ENCODE assay signal across 8 cellular contexts in the genomic region with DNA sequence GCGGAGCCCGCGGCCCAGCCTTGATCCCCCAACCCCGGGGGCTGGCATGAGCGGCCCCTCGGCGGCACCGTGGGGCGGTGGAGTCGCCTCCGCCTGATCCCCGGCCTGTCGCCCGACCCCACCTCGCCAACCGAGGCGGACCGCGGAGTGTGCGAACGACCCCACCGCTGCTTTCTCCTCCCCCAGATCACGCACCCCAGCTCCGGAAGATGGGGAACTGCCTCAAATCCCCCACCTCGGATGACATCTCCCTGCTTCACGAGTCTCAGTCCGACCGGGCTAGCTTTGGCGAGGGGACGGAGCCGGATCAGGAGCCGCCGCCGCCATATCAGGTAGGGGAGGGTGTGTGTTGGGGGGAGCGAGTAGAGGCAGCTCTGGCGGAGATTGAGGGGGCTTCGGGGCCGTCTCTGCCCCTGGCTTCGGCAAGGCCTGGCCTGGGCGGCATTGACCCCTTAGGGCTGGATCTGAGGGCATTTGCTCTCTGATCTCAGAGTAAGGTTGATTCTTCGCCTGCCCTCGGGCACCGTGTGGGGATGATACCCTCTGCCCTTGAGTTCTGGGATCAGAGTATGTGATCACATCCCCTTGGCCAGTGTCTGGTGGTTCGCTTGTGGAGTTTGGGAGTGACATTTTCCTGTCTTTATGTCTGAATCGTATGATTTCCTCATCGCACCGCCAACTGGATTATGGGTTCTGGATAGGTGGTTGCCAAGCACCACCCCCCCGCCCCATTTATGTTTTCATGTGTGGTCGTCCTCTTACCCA. TPM values are rescaled to one million over a fixed set of nuclear protein-coding genes. Genes with fewer than 3 reads are reported as not detected.
DNase-seq lines count a peak whose midpoint lies in the region; ATAC-seq, FAIRE-seq and TF ChIP-seq lines count a peak whose summit lies in the region.

No MANE protein-coding gene starts in this region.

- no peaks in the 10 kb centered on the region for H3K9me3 ChIP-seq in A549

- no peak for FAIRE-seq in A549 (lab: Jason Lieb, UNC)
- no peak for FAIRE-seq in RCC 7860 (lab: Jason Lieb, UNC)

- no peak overlapping the region for H3K4me3 Mint-ChIP-seq in activated naive CD8-positive, alpha-beta T cell treated with anti-CD3 and anti-CD28 coated beads for 36 hours

- no peaks in the 10 kb centered on the region for H3K9me3 Mint-ChIP-seq in activated naive CD8-positive, alpha-beta T cell treated with anti-CD3 and anti-CD28 coated beads for 36 hours

- peak overlapping the region; percentile 98 to 99 for H3K27ac ChIP-seq in A549

- H3K27me3 Mint-ChIP-seq in activated naive CD8-positive, alpha-beta T cell treated with anti-CD3 and anti-CD28 coated beads for 36 hours: no peaks in the 10 kb centered on the region

- DNase-seq in A549 (ENCODE audit: low read depth in 1 of 2, low spot score in 1 of 2): no peak
- DNase-seq in RCC 7860 (ENCODE audit: low spot score): peak; percentile 11
- DNase-seq in activated naive CD8-positive, alpha-beta T cell treated with anti-CD3 and anti-CD28 coated beads for 36 hours: peak; percentile 48
- peak; percentile 77 for DNase-seq in cardiac septum (ENCODE audit: low spot score)
- DNase-seq in pons (ENCODE audit: low spot score): peak; percentile 48
- no peak for DNase-seq in mesenteric fat pad (ENCODE audit: low spot score)

- no peak for TF ChIP-seq EP300 in A549 (IDR thresholded peaks at IDR 0.05)

- POLR2A ChIA-PET in A549 (lab: Yijun Ruan, JAX): interaction anchor here (0.6 to 1.6 kb wide), 5 partner anchors 11 to 260 kb away, joined by 3 to 5 read pairs (median 3); no protein-coding TSS in a partner anchor

- no peak for TF ChIP-seq POLR2A in A549 (IDR thresholded peaks at IDR 0.05; ENCODE audit: low read length)

- H3K27ac Mint-ChIP-seq in activated naive CD8-positive, alpha-beta T cell treated with anti-CD3 and anti-CD28 coated beads for 36 hours: no peak overlapping the region

- H3K36me3 Mint-ChIP-seq in activated naive CD8-positive, alpha-beta T cell treated with anti-CD3 and anti-CD28 coated beads for 36 hours: peaks cover 5% of the 10 kb centered on the region

- H3K4me1 Mint-ChIP-seq in activated naive CD8-positive, alpha-beta T cell treated with anti-CD3 and anti-CD28 coated beads for 36 hours: peaks cover 34% of the 10 kb centered on the region

- intact Hi-C loops in cardiac septum (cut with DNase I): loop anchor here (5.0 kb wide), 5 partner anchors 44 to 281 kb away; a partner anchor contains a TSS

- CTCF ChIA-PET in A549 (lab: Yijun Ruan, JAX): interaction anchor here (1.4 kb wide), 1 partner anchor 48 kb away, joined by 5 read pairs; no protein-coding TSS in a partner anchor

- H3K4me1 ChIP-seq in A549: peaks cover 25% of the 10 kb centered on the region

- TF ChIP-seq CTCF in A549 (IDR thresholded peaks at IDR 0.05): no peak

- peak; percentile 54 to 71 for ATAC-seq in A549
- ATAC-seq in GM18909 (IDR thresholded peaks at IDR 0.05; ENCODE audit: poor library complexity, unreplicated experiment): peak; percentile 15
- ATAC-seq in HG03342 (IDR thresholded peaks at IDR 0.05; ENCODE audit: unreplicated experiment): peak; percentile 8

- no peak for TF ChIP-seq RAD21 in A549 (conservative IDR thresholded peaks at IDR 0.05 in 1 of 2, IDR thresholded peaks at IDR 0.05 in 1 of 2)

- 2% methylated on average over 10 of the region's 49 CpGs for WGBS in A549 (ENCODE audit: missing lambda C conversion rate)

- peak overlapping the region; percentile 100 for H3K4me3 ChIP-seq in A549

- peak overlapping the region; percentile 95 for H3K4me2 ChIP-seq in A549

TF ChIP-seq in A549, 52 proteins besides CTCF, POLR2A, EP300 and RAD21:
- TF ChIP-seq HDAC2 (IDR thresholded peaks at IDR 0.05): no peak
- TF ChIP-seq HOXB5 (CRISPR knock-in tag; IDR thresholded peaks at IDR 0.05): no peak
- no peak for TF ChIP-seq NFE2L2 (conservative IDR thresholded peaks at IDR 0.05; ENCODE audit: low read length)
- TF ChIP-seq CBX8 (IDR thresholded peaks at IDR 0.05): no peak
- TF ChIP-seq ZFP36 (IDR thresholded peaks at IDR 0.05; ENCODE audit: borderline replicate concordance, partially characterized antibody): no peak
- TF ChIP-seq, protein P1, sequence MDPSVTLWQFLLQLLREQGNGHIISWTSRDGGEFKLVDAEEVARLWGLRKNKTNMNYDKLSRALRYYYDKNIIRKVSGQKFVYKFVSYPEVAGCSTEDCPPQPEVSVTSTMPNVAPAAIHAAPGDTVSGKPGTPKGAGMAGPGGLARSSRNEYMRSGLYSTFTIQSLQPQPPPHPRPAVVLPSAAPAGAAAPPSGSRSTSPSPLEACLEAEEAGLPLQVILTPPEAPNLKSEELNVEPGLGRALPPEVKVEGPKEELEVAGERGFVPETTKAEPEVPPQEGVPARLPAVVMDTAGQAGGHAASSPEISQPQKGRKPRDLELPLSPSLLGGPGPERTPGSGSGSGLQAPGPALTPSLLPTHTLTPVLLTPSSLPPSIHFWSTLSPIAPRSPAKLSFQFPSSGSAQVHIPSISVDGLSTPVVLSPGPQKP (IDR thresholded peaks at IDR 0.05; ENCODE audit: low read depth, low read length): no peak
- no peak for TF ChIP-seq ZNF302 (CRISPR knock-in tag; IDR thresholded peaks at IDR 0.05)
- TF ChIP-seq, protein P2, sequence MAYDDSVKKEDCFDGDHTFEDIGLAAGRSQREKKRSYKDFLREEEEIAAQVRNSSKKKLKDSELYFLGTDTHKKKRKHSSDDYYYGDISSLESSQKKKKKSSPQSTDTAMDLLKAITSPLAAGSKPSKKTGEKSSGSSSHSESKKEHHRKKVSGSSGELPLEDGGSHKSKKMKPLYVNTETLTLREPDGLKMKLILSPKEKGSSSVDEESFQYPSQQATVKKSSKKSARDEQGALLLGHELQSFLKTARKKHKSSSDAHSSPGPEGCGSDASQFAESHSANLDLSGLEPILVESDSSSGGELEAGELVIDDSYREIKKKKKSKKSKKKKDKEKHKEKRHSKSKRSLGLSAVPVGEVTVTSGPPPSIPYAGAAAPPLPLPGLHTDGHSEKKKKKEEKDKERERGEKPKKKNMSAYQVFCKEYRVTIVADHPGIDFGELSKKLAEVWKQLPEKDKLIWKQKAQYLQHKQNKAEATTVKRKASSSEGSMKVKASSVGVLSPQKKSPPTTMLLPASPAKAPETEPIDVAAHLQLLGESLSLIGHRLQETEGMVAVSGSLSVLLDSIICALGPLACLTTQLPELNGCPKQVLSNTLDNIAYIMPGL (CRISPR knock-in tag; IDR thresholded peaks at IDR 0.05; ENCODE audit: borderline replicate concordance): no peak
- no peak for TF ChIP-seq MAZ (IDR thresholded peaks at IDR 0.05; ENCODE audit: borderline replicate concordance, low read depth, low read length)
- TF ChIP-seq NPAS2 (CRISPR knock-in tag; IDR thresholded peaks at IDR 0.05; ENCODE audit: borderline replicate concordance): no peak
- no peak for TF ChIP-seq PHF8 (IDR thresholded peaks at IDR 0.05; ENCODE audit: borderline replicate concordance, low read depth)
- TF ChIP-seq MAFK (IDR thresholded peaks at IDR 0.05; ENCODE audit: partially characterized antibody): no peak
- no peak for TF ChIP-seq SREBF2 (IDR thresholded peaks at IDR 0.05)
- TF ChIP-seq CBX2 (IDR thresholded peaks at IDR 0.05; ENCODE audit: borderline replicate concordance, low read depth): no peak
- no peak for TF ChIP-seq HEYL (CRISPR knock-in tag; IDR thresholded peaks at IDR 0.05)

RNA-seq across cellular contexts. Expression of a gene that starts 0.7 kb away (rescaled TPM):
- 56.8 and 66.8 TPM in 2 replicates for polyA plus RNA-seq in A549 (2011; rRNA removed)
- polyA plus RNA-seq in A549 (2012; cell fraction: cytosol; rRNA removed): 15.3 and 16.0 TPM in 2 replicates
- polyA plus RNA-seq in A549 (2012; cell fraction: nucleus; rRNA removed): 3.2 and 6.6 TPM in 2 replicates
- 25.8 to 30.3 TPM (median 28.5 TPM) in 3 replicates for polyA plus RNA-seq in A549 (2017; fragmentation: RNase III; extraction: RNeasy Plus Mini Kit Qiagen cat#74134 plus additional on column Dnase treatment)
- polyA minus RNA-seq in A549 (2011; rRNA and poly(A)+ RNA removed): 33.2 and 34.1 TPM in 2 replicates
- 10 to 100 TPM; 28.5 to 33.0 TPM for total RNA-seq in activated naive CD8-positive, alpha-beta T cell treated with anti-CD3 and anti-CD28 coated beads for 36 hours
- total RNA-seq in cardiac septum: 137 TPM
- 121 TPM for total RNA-seq in mesenteric fat pad

Comparison
In these comparisons a context has a peak if more than half of its experiments do, and no peak if none do; other contexts are left out.
1. ATAC-seq: peak in every context shown above with its lines; median percentile 62 in A549; 15 in GM18909; 8 in HG03342.
2. DNase-seq: peak in RCC 7860 (single experiment), activated naive CD8-positive, alpha-beta T cell treated with anti-CD3 and anti-CD28 coated beads for 36 hours (single experiment), cardiac septum (single experiment) and pons (single experiment); none in A549 (0 of 2) and mesenteric fat pad (single experiment).